In the genomic region with DNA sequence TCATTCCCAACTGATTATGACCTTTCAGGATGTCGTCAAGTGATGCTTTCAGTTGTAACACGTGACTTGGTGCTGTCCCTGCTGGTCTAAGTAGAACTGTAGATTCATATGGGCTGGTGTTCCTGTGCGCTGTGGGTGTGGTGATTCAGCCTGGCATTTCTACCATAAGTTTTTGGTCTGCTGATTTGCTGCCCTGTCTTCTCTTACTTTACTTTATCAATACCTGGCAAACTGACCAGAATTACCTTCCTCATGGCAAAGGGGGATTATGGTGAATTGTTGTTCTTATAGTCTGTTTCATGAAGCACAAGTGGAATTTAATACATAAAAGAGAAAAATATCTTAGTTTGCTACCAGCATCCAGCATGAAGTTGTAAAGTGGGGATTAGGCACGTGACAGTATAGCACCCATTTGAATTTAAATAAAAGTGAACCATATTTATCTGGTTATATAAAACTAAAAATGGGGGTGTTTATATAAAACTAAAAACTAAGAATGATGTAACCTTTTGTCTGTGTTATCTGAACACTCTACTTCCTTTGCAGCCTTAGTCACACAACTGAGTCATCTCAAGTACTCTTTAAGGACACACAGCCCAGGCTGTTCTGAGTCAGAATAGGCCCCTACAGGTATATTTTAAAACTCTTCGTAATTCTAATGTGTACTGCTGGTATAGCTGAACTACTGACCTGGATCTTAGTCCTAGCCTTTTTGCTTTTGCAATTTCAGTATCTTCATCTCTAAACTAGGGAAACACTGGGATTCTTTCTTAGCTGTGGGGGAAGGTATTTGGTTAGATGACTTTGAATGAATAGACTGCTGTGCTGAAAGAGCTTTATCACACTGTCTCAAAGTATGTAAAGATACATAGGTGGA, we compare ENCODE assay signal across 8 cellular contexts. TPM values are rescaled to one million over a fixed set of nuclear protein-coding genes. Genes with fewer than 3 reads are reported as not detected.
DNase-seq lines count a peak whose midpoint lies in the region; ATAC-seq and TF ChIP-seq lines count a peak whose summit lies in the region.

No MANE protein-coding gene starts in this region.

- no peak for TF ChIP-seq CTCF in activated B cell treated with CpG ODN at 0.5 μM for 24 hours (IDR thresholded peaks at IDR 0.05)
- TF ChIP-seq CTCF in osteocyte (IDR thresholded peaks at IDR 0.05) = no peak

- H3K27ac Mint-ChIP-seq in activated CD4-positive, alpha-beta T cell treated with anti-CD3 and anti-CD28 coated beads for 36 hours = peak overlapping the region; percentile 97
- H3K27ac Mint-ChIP-seq in activated B cell treated with CpG ODN at 0.5 μM for 24 hours = peak overlapping the region; percentile 88
- peak overlapping the region; percentile 30 to 87 for H3K27ac Mint-ChIP-seq in effector memory CD8-positive, alpha-beta T cell
- H3K27ac Mint-ChIP-seq in osteocyte (ENCODE audit: unreplicated experiment) = peak overlapping the region; percentile 90

- H3K4me3 Mint-ChIP-seq in activated CD4-positive, alpha-beta T cell treated with anti-CD3 and anti-CD28 coated beads for 36 hours = peak overlapping the region; percentile 61
- peak overlapping the region; percentile 47 for H3K4me3 Mint-ChIP-seq in activated B cell treated with CpG ODN at 0.5 μM for 24 hours
- no peak overlapping the region for H3K4me3 Mint-ChIP-seq in effector memory CD8-positive, alpha-beta T cell
- H3K4me3 Mint-ChIP-seq in osteocyte (ENCODE audit: unreplicated experiment) = no peak overlapping the region

- DNase-seq in activated CD4-positive, alpha-beta T cell treated with anti-CD3 and anti-CD28 coated beads for 36 hours = peak; percentile 80
- no peak for DNase-seq in activated CD4-positive, alpha-beta T cell treated with anti-CD3 and anti-CD28 coated beads, Interleukin-2, amount 50 U/mL, for 1 hour
- DNase-seq in activated B cell treated with CpG ODN at 0.5 μM for 24 hours (no peak), osteocyte (ENCODE audit: extremely low spot score, unreplicated experiment) (no peak), ecto neural progenitor cell (ENCODE audit: low spot score) (no peak), NCI-H2107 (lab: John Stamatoyannopoulos, UW) (no peak)
- no peak for DNase-seq in effector memory CD8-positive, alpha-beta T cell

- CTCF ChIA-PET in activated CD4-positive, alpha-beta T cell treated with anti-CD3 and anti-CD28 coated beads for 36 hours (lab: Charles Lee) = interaction anchor here (0.9 to 1.5 kb wide), 5 partner anchors 15 to 45 kb away, joined by 3 to 6 read pairs (median 5); a partner anchor contains a TSS
- CTCF ChIA-PET in activated B cell treated with CpG ODN at 0.5 μM for 24 hours (lab: Charles Lee) = no interaction called here

- H3K27me3 Mint-ChIP-seq in activated CD4-positive, alpha-beta T cell treated with anti-CD3 and anti-CD28 coated beads for 36 hours = no peaks in the 10 kb centered on the region
- no peaks in the 10 kb centered on the region for H3K27me3 Mint-ChIP-seq in activated B cell treated with CpG ODN at 0.5 μM for 24 hours
- no peaks in the 10 kb centered on the region for H3K27me3 Mint-ChIP-seq in effector memory CD8-positive, alpha-beta T cell
- H3K27me3 Mint-ChIP-seq in osteocyte (ENCODE audit: unreplicated experiment) = no peaks in the 10 kb centered on the region

- POLR2A ChIA-PET in activated CD4-positive, alpha-beta T cell treated with anti-CD3 and anti-CD28 coated beads for 36 hours (lab: Charles Lee) = interaction anchor here (0.9 to 1.3 kb wide), 2 partner anchors 23 to 29 kb away, joined by 3 to 5 read pairs; a partner anchor contains a TSS
- POLR2A ChIA-PET in activated B cell treated with CpG ODN at 0.5 μM for 24 hours (lab: Charles Lee) = no interaction called here

- intact Hi-C loops in activated CD4-positive, alpha-beta T cell treated with anti-CD3 and anti-CD28 coated beads for 36 hours (cut with DNase I, micrococcal nuclease) = loop anchor here (1.0 to 5.0 kb wide), 9 partner anchors 29 to 388 kb away; a partner anchor contains a TSS
- intact Hi-C loops in activated B cell treated with CpG ODN at 0.5 μM for 24 hours (cut with micrococcal nuclease) = no loop called here

- H3K36me3 Mint-ChIP-seq in activated CD4-positive, alpha-beta T cell treated with anti-CD3 and anti-CD28 coated beads for 36 hours (ENCODE audit: low read depth) = peaks cover 71% of the 10 kb centered on the region
- H3K36me3 Mint-ChIP-seq in activated B cell treated with CpG ODN at 0.5 μM for 24 hours (ENCODE audit: low read depth) (peaks cover 91% of the 10 kb centered on the region), osteocyte (ENCODE audit: unreplicated experiment) (peaks cover 87% of the 10 kb centered on the region)
- peaks cover 97% of the 10 kb centered on the region for H3K36me3 Mint-ChIP-seq in effector memory CD8-positive, alpha-beta T cell (ENCODE audit: insufficient read depth)

- no peaks in the 10 kb centered on the region for H3K9me3 Mint-ChIP-seq in activated CD4-positive, alpha-beta T cell treated with anti-CD3 and anti-CD28 coated beads for 36 hours (ENCODE audit: low read depth)
- H3K9me3 Mint-ChIP-seq in activated B cell treated with CpG ODN at 0.5 μM for 24 hours (no peaks in the 10 kb centered on the region), osteocyte (ENCODE audit: unreplicated experiment) (no peaks in the 10 kb centered on the region)
- no peaks in the 10 kb centered on the region for H3K9me3 Mint-ChIP-seq in effector memory CD8-positive, alpha-beta T cell

- H3K4me1 Mint-ChIP-seq in activated CD4-positive, alpha-beta T cell treated with anti-CD3 and anti-CD28 coated beads for 36 hours = peaks cover 48% of the 10 kb centered on the region
- peaks cover 16% of the 10 kb centered on the region for H3K4me1 Mint-ChIP-seq in activated B cell treated with CpG ODN at 0.5 μM for 24 hours
- peaks cover 0 to 6% of the 10 kb centered on the region in 2 donors for H3K4me1 Mint-ChIP-seq in effector memory CD8-positive, alpha-beta T cell (ENCODE audit: low read depth in 2 of 2)
- H3K4me1 Mint-ChIP-seq in osteocyte (ENCODE audit: unreplicated experiment) = peaks cover 12% of the 10 kb centered on the region

- peak; percentile 98 for ATAC-seq in activated CD4-positive, alpha-beta T cell treated with anti-CD3 and anti-CD28 coated beads for 36 hours
- peak; percentile 64 for ATAC-seq in HG03175 (IDR thresholded peaks at IDR 0.05; ENCODE audit: unreplicated experiment)
- ATAC-seq in activated B cell treated with CpG ODN at 0.5 μM for 24 hours (ENCODE audit: low read depth) = peak; percentile 95
- peak; percentile 89 for ATAC-seq in effector memory CD8-positive, alpha-beta T cell (replicated peaks)

RNA-seq across cellular contexts. Expression of a gene that starts 28.3 kb away (rescaled TPM):
- total RNA-seq in activated CD4-positive, alpha-beta T cell treated with anti-CD3 and anti-CD28 coated beads for 36 hours = 10 to 100 TPM; 21.1 to 22.0 TPM
- 29.7 and 34.2 TPM in 2 replicates for total RNA-seq in activated B cell treated with CpG ODN at 0.5 μM for 24 hours
- 34.4 and 35.9 TPM in 2 replicates for total RNA-seq in osteocyte

RNA-seq across cellular contexts. Expression of a gene that starts 28.4 kb away (rescaled TPM):
- 10 to 100 TPM; 11.2 to 11.7 TPM for total RNA-seq in activated CD4-positive, alpha-beta T cell treated with anti-CD3 and anti-CD28 coated beads for 36 hours
- total RNA-seq in activated B cell treated with CpG ODN at 0.5 μM for 24 hours (15.0 and 18.1 TPM in 2 replicates), osteocyte (20.3 and 22.2 TPM in 2 replicates)

Comparison
In these comparisons a context has a peak if more than half of its experiments do, and no peak if none do; other contexts are left out.
1. H3K4me3 Mint-ChIP-seq: peak in activated CD4-positive, alpha-beta T cell treated with anti-CD3 and anti-CD28 coated beads for 36 hours (single experiment) and activated B cell treated with CpG ODN at 0.5 μM for 24 hours (single experiment); none in effector memory CD8-positive, alpha-beta T cell (0 of 2) and osteocyte (single experiment).
2. Peak in every context shown above with its lines, with median percentiles within 50 percentile points of each other: ATAC-seq and H3K27ac Mint-ChIP-seq.